Comparison of ENCODE assay signal across 13 cellular contexts in the genomic region with DNA sequence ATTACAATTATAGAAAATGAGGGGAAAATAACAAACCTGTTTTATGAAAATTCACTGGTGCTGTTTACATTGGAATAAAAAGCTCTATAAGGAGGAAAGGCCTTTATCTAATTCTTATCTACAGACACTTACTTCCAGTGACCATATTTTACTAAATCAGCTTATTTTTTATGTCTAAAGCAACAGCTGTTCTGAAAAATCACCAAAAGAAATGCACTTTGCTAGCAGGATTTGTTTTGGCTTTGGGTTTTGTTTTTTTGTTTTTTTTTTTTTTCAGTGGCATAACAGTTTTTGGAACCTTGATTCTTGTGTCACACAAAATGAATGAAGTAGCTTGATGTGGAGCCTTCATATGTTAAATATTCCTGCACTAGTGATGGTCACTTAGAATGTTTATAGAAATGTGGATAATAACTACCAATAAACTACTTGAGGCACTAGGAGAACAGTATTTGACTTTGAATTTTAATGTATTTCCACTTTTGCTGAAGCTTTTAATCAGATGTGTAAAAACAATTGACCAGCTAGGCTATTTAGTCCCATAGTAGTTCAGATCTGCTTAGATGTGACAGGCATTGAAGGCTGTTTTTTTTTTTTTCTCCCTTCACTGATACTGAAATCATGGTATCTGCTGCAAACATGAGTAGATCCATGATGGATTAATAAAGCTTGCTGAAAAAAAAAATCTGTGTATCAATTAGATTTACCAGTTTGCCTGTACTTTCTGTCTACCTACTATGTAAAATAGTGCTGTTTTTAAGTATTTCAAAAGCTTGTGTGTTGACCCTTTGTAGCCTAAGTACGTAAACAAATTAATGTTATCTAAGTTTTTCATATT. TPM values are rescaled to one million over a fixed set of nuclear protein-coding genes. Genes with fewer than 3 reads are reported as not detected.
DNase-seq lines count a peak whose midpoint lies in the region; ATAC-seq, FAIRE-seq and TF ChIP-seq lines count a peak whose summit lies in the region.
"Had no signal": no experiment of that assay in that cellular context is flagged by ENCODE, and none has a peak within 500 bp of the region (broad histone marks: within the 10 kb centered on the region; RNA-seq: fewer than 3 reads in every experiment).

No MANE protein-coding gene starts in this region.

- TF ChIP-seq CTCF in H1 (IDR thresholded peaks at IDR 0.05; ENCODE audit: control extremely low read depth in 1 of 3, insufficient read depth in 1 of 3, low read depth in 1 of 3, low read length in 3 of 3) (no peak), nephron (IDR thresholded peaks at IDR 0.05; ENCODE audit: unreplicated experiment in 3 of 3) (no peak), omental fat pad (IDR thresholded peaks at IDR 0.05) (no peak)

- H4K5ac ChIP-seq in H1 (ENCODE audit: insufficient read length, low read depth, low read length), result no peak overlapping the region

- no peaks in the 10 kb centered on the region for H3K79me1 ChIP-seq in H1 (ENCODE audit: low read depth, low read length)

- 85% methylated on average over 1 of the region's 1 CpG for WGBS in right cardiac atrium
- 88% methylated on average over 1 of the region's 1 CpG; no CpG with 5 or more reads in 1 of the 2 experiments for WGBS in H1 (ENCODE audit: extremely low coverage in 1 of 2, insufficient coverage in 1 of 2, insufficient read length in 1 of 2, insufficient replicate concordance in 2 of 2, low coverage in 1 of 2, low lambda C conversion rate in 2 of 2, missing lambda C conversion rate in 1 of 2), 2 experiments

- H3K4me1 ChIP-seq in right cardiac atrium (ENCODE audit: control insufficient read depth, insufficient read depth, low read length) (no peaks in the 10 kb centered on the region), H1 (replicated peaks in 1 of 4; ENCODE audit: control insufficient read depth in 3 of 4, insufficient read depth in 4 of 4, low read length in 3 of 4) (peaks cover 0 to 6% (median 3%) of the 10 kb centered on the region in 4 experiments; a peak in 4 of 7 replicates)
- peaks cover 4% of the 10 kb centered on the region for H3K4me1 ChIP-seq in effector memory CD4-positive, alpha-beta T cell (ENCODE audit: control insufficient read depth, insufficient read depth, low read length, poor library complexity, severe bottlenecking)

- H4K91ac ChIP-seq in H1 (replicated peaks; ENCODE audit: insufficient read length, low read length), result no peak overlapping the region

- no peak for ATAC-seq in right cardiac atrium
- ATAC-seq in omental fat pad (ENCODE audit: low FRiP score), result no peak
- no peak for ATAC-seq in T-cell (replicated peaks in 1 of 4)
- ATAC-seq in GM21786 (IDR thresholded peaks at IDR 0.05; ENCODE audit: unreplicated experiment), result no peak
- ATAC-seq: stimulated activated naive CD8-positive, alpha-beta T cell treated with anti-CD3 and anti-CD28 coated beads, Interleukin-15, amount 100 ng/mL, for 72 hours had no signal

- no peak overlapping the region for H2BK5ac ChIP-seq in H1 (ENCODE audit: low read depth, low read length)

- H3K9me3 Mint-ChIP-seq in nephron (no peaks in the 10 kb centered on the region), T-cell (no peaks in the 10 kb centered on the region)
- H3K9me3 Mint-ChIP-seq: stimulated activated naive CD8-positive, alpha-beta T cell treated with anti-CD3 and anti-CD28 coated beads, Interleukin-15, amount 100 ng/mL, for 72 hours had no signal

- DNase-seq in right cardiac atrium (no peak), cardiac septum (ENCODE audit: low spot score) (no peak), H1 (ENCODE audit: low read depth in 1 of 2, low spot score in 2 of 2) (no peak), omental fat pad (ENCODE audit: low spot score) (no peak), T-cell (no peak)
- no peak for DNase-seq in effector memory CD4-positive, alpha-beta T cell
- DNase-seq: anterior cingulate cortex; foreskin melanocyte; mesendoderm; stimulated activated naive CD8-positive, alpha-beta T cell treated with anti-CD3 and anti-CD28 coated beads, Interleukin-15, amount 100 ng/mL, for 72 hours; T1000 had no signal

- peak overlapping the region; percentile 89 to 98 (median 95) for H3K4me3 Mint-ChIP-seq in nephron
- H3K4me3 Mint-ChIP-seq in T-cell, result no peak overlapping the region
- H3K4me3 Mint-ChIP-seq: stimulated activated naive CD8-positive, alpha-beta T cell treated with anti-CD3 and anti-CD28 coated beads, Interleukin-15, amount 100 ng/mL, for 72 hours had no signal

- H2BK15ac ChIP-seq in H1 (ENCODE audit: low read length), result no peak overlapping the region

- H2BK120ac ChIP-seq in H1 (replicated peaks; ENCODE audit: low read depth, low read length), result no peak overlapping the region

- no peak overlapping the region for H2BK20ac ChIP-seq in H1 (ENCODE audit: low read length)

- no peak overlapping the region for H2AFZ ChIP-seq in H1 (ENCODE audit: low read length)

- H3K4me1 Mint-ChIP-seq in nephron (peaks cover 25% of the 10 kb centered on the region), T-cell (peaks cover 39 to 63% (median 41%) of the 10 kb centered on the region in 3 donors)

- H4K8ac ChIP-seq in H1 (ENCODE audit: extremely low read depth, insufficient read depth, low read length), result no peak overlapping the region

- H4K20me1 ChIP-seq in H1 (replicated peaks in 1 of 2; ENCODE audit: control insufficient read depth in 1 of 2, insufficient read depth in 2 of 2, low read length in 2 of 2), result no peaks in the 10 kb centered on the region

- intact Hi-C loops in right cardiac atrium (cut with DNase I), result no loop called here
- intact Hi-C loops in cardiac septum (cut with DNase I), result no loop called here

- no peak overlapping the region for H3K9ac ChIP-seq in H1 (replicated peaks in 1 of 4; ENCODE audit: extremely low read depth in 1 of 4, low read depth in 3 of 4, low read length in 3 of 4)

- H3K27ac ChIP-seq in right cardiac atrium (ENCODE audit: low read length) (no peak overlapping the region), H1 (ENCODE audit: low read depth, low read length) (no peak overlapping the region)
- H3K27ac ChIP-seq in effector memory CD4-positive, alpha-beta T cell (ENCODE audit: insufficient read depth, low read length, poor library complexity, severe bottlenecking), result no peak overlapping the region

- no peak overlapping the region for H3K18ac ChIP-seq in H1 (ENCODE audit: extremely low read depth, low read length)

- H3K27me3 Mint-ChIP-seq in nephron (ENCODE audit: low read depth), result no peaks in the 10 kb centered on the region
- H3K27me3 Mint-ChIP-seq in T-cell, result no peaks in the 10 kb centered on the region
- H3K27me3 Mint-ChIP-seq: stimulated activated naive CD8-positive, alpha-beta T cell treated with anti-CD3 and anti-CD28 coated beads, Interleukin-15, amount 100 ng/mL, for 72 hours had no signal

- TF ChIP-seq RAD21 in H1 (IDR thresholded peaks at IDR 0.05 in 1 of 2, conservative IDR thresholded peaks at IDR 0.05 in 1 of 2; ENCODE audit: low read depth in 2 of 2, low read length in 2 of 2), result no peak

- TF ChIP-seq EP300 in H1 (IDR thresholded peaks at IDR 0.05; ENCODE audit: borderline replicate concordance in 1 of 2, low read depth in 2 of 2, low read length in 2 of 2), result no peak

- H3K27ac Mint-ChIP-seq in nephron (peak overlapping the region in 2 of 3 experiments; percentile 31 to 78), T-cell (no peak overlapping the region)
- H3K27ac Mint-ChIP-seq: stimulated activated naive CD8-positive, alpha-beta T cell treated with anti-CD3 and anti-CD28 coated beads, Interleukin-15, amount 100 ng/mL, for 72 hours had no signal

- TF ChIP-seq POLR2A in H1 (IDR thresholded peaks at IDR 0.05; ENCODE audit: control extremely low read depth in 1 of 2, low read depth in 2 of 2, low read length in 2 of 2), result no peak

- H3K9me3 ChIP-seq in right cardiac atrium (ENCODE audit: control insufficient read depth, low read length) (no peaks in the 10 kb centered on the region), H1 (ENCODE audit: insufficient read depth in 2 of 2, low read depth in 1 of 2, low read length in 1 of 2) (no peaks in the 10 kb centered on the region)
- no peaks in the 10 kb centered on the region for H3K9me3 ChIP-seq in effector memory CD4-positive, alpha-beta T cell (ENCODE audit: control insufficient read depth, low read length)

- H3K27me3 ChIP-seq in right cardiac atrium (ENCODE audit: control insufficient read depth, insufficient read depth), result no peaks in the 10 kb centered on the region
- H3K27me3 ChIP-seq in H1 (replicated peaks in 1 of 4; ENCODE audit: control insufficient read depth in 3 of 4, extremely low read depth in 1 of 4, insufficient read depth in 3 of 4, low read length in 3 of 4), result no peaks in the 10 kb centered on the region; a peak in 1 of 7 replicates
- H3K27me3 ChIP-seq in effector memory CD4-positive, alpha-beta T cell (replicated peaks; ENCODE audit: control insufficient read depth, insufficient read depth, low read length, poor library complexity, severe bottlenecking), result no peaks in the 10 kb centered on the region

- no peak overlapping the region for H2BK12ac ChIP-seq in H1 (ENCODE audit: low read depth, low read length)

- peaks cover 0 to 70% of the 10 kb centered on the region in 2 experiments; a peak in 3 of 4 replicates for H3K79me2 ChIP-seq in H1 (ENCODE audit: control insufficient read depth in 1 of 2, insufficient read depth in 2 of 2, low read length in 2 of 2)

- no peak overlapping the region for H2AK5ac ChIP-seq in H1 (ENCODE audit: low read depth, low read length)

- no peaks in the 10 kb centered on the region; the same call in 1 of the 2 replicates for H3K23me2 ChIP-seq in H1 (ENCODE audit: low read depth, low read length)

- H3K4me3 ChIP-seq in right cardiac atrium (ENCODE audit: low read length), result peak overlapping the region; percentile 47
- H3K4me3 ChIP-seq in H1 (ENCODE audit: extremely low read depth in 1 of 4, insufficient read depth in 2 of 4, low read depth in 3 of 4, low read length in 4 of 4), result peak overlapping the region in 3 of 4 experiments; percentile 4 to 54 (median 29); a peak in 3 of 8 replicates
- no peak overlapping the region for H3K4me3 ChIP-seq in effector memory CD4-positive, alpha-beta T cell (ENCODE audit: insufficient read depth, low read depth, low read length, poor library complexity, severe bottlenecking)

- H3K4me2 ChIP-seq in H1 (ENCODE audit: insufficient read depth in 1 of 2, low read depth in 2 of 2, low read length in 2 of 2), result peak overlapping the region; percentile 49 to 60; a peak in 3 of 4 replicates

- CTCF ChIA-PET in H1 (lab: Charles Lee; ENCODE audit: partially characterized antibody), result interaction anchor here (0.6 to 10.0 kb wide), 12 partner anchors 15 to 572 kb away, joined by 3 to 82 read pairs (median 4); no protein-coding TSS in a partner anchor
- CTCF ChIA-PET in T-cell (lab: Charles Lee), result interaction anchor here (0.6 to 1.2 kb wide), 7 partner anchors 12 to 202 kb away, joined by 3 to 5 read pairs (median 3); no protein-coding TSS in a partner anchor

- H3K23ac ChIP-seq in H1 (ENCODE audit: insufficient read length), result no peak overlapping the region

- no peak overlapping the region for H3K4ac ChIP-seq in H1 (replicated peaks; ENCODE audit: insufficient read length, low read depth, low read length)

- no peak for FAIRE-seq in H1 (lab: Jason Lieb, UNC)

- H3K14ac ChIP-seq in H1 (ENCODE audit: insufficient read length), result no peak overlapping the region

- H3K36me3 ChIP-seq in H1 (ENCODE audit: control insufficient read depth in 2 of 4, insufficient read depth in 4 of 4, low read length in 3 of 4), result no peaks in the 10 kb centered on the region; a peak in 1 of 8 replicates
- H3K36me3 ChIP-seq in effector memory CD4-positive, alpha-beta T cell (ENCODE audit: control insufficient read depth, insufficient read depth, low read length), result no peaks in the 10 kb centered on the region

- POLR2A ChIA-PET in H1 (lab: Charles Lee; ENCODE audit: partially characterized antibody) (interaction anchor here (0.6 to 1.3 kb wide), 2 partner anchors 383 to 425 kb away, joined by 3 to 4 read pairs; no protein-coding TSS in a partner anchor), T-cell (lab: Charles Lee) (interaction anchor here (0.6 to 1.6 kb wide), 7 partner anchors 9 to 145 kb away, joined by 3 to 14 read pairs (median 5); no protein-coding TSS in a partner anchor)

- no peak overlapping the region for H3K56ac ChIP-seq in H1 (replicated peaks; ENCODE audit: insufficient read length, low read depth, low read length)

- no peaks in the 10 kb centered on the region for H3K36me3 Mint-ChIP-seq in nephron (ENCODE audit: low read depth)
- H3K36me3 Mint-ChIP-seq in T-cell, result peaks cover 3% of the 10 kb centered on the region

RNA-seq across cellular contexts. Expression of a gene that starts 2.8 kb away (rescaled TPM):
- total RNA-seq in right cardiac atrium, result 10 to 100 TPM in 3 of 4 donors, 1 to 10 TPM in 1; 9.6 to 19.7 (median 12.6) TPM
- polyA plus RNA-seq in right cardiac atrium, result 10.3 TPM
- 17.7 TPM for total RNA-seq in cardiac septum
- total RNA-seq in H1 (2021; fragmentation: NEBNext Ultra II Directional; extraction: Animal tissue kit (Norgen Biotek cat#: 25700)), result 29.2 and 31.5 TPM in 2 replicates
- polyA plus RNA-seq in H1 (2011; rRNA removed), result 7.2 and 14.5 TPM in 2 replicates
- polyA plus RNA-seq in H1 (2011; cell fraction: cytosol; rRNA removed), result 17.1 TPM
- polyA plus RNA-seq in H1 (2011; cell fraction: nucleus; rRNA removed), result 3.7 TPM
- 19.7 to 40.3 TPM (median 22.8 TPM) in 4 replicates for polyA plus RNA-seq in H1 (2012, experiment 1 of 2)
- 5.4 TPM for polyA plus RNA-seq in H1 (2012, experiment 2 of 2)
- polyA plus RNA-seq in H1 (2013, experiment 1 of 2), result 33.9 TPM
- polyA plus RNA-seq in H1 (2013, experiment 2 of 2), result 34.8 TPM
- 11.7 and 12.4 TPM in 2 replicates for polyA minus RNA-seq in H1 (2011; rRNA and poly(A)+ RNA removed)
- 11.4 TPM for polyA minus RNA-seq in H1 (2011; cell fraction: cytosol; rRNA and poly(A)+ RNA removed)
- polyA minus RNA-seq in H1 (2011; cell fraction: nucleus; rRNA and poly(A)+ RNA removed), result 20.7 TPM
- 10 to 100 TPM; 37.2 to 60.2 (median 51.3) TPM for total RNA-seq in omental fat pad
- total RNA-seq in T-cell, result 10 to 100 TPM in 3 of 5 donors, 1 to 10 TPM in 2; 7.0 to 98.2 (median 13.6) TPM

Comparison
In these comparisons a context has a peak if more than half of its experiments do, and no peak if none do; other contexts are left out.
1. H3K27ac Mint-ChIP-seq: peak in nephron (2 of 3); none in T-cell (0 of 2).
2. H3K4me3 Mint-ChIP-seq: peak in nephron (3 of 3); none in T-cell (0 of 3).